30 cellular contexts compared by ENCODE assay signal in genomic region chr1:201365251-201365650, GRCh38. TPM values are rescaled to one million over a fixed set of nuclear protein-coding genes. Genes with fewer than 3 reads are reported as not detected.
DNase-seq lines count a peak whose midpoint lies in the region; ATAC-seq and TF ChIP-seq lines count a peak whose summit lies in the region.
"Had no signal": no experiment of that assay in that cellular context is flagged by ENCODE, and none has a peak within 500 bp of the region (broad histone marks: within the 10 kb centered on the region; RNA-seq: fewer than 3 reads in every experiment).

No MANE protein-coding gene starts in this region.

- H3K4me3 Mint-ChIP-seq in glutamatergic neuron (ENCODE audit: unreplicated experiment) (no peak overlapping the region), neural crest cell (no peak overlapping the region)
- H3K4me3 Mint-ChIP-seq: CD8-positive, alpha-beta T cell had no signal

- H3K27me3 Mint-ChIP-seq in glutamatergic neuron (ENCODE audit: unreplicated experiment) (peaks cover 10% of the 10 kb centered on the region), neural crest cell (ENCODE audit: low read depth) (peaks cover 8% of the 10 kb centered on the region)

- intact Hi-C loops in left ventricle myocardium inferior (cut with micrococcal nuclease) = no loop called here

- no peak for TF ChIP-seq CTCF in glutamatergic neuron (IDR thresholded peaks at IDR 0.05; ENCODE audit: partially characterized antibody, unreplicated experiment)
- no peak for TF ChIP-seq CTCF in left ventricle myocardium inferior (IDR thresholded peaks at IDR 0.05; ENCODE audit: borderline replicate concordance)
- TF ChIP-seq CTCF in neural crest cell (conservative IDR thresholded peaks at IDR 0.05) = no peak
- no peak for TF ChIP-seq CTCF in GM10266 (IDR thresholded peaks at IDR 0.05; ENCODE audit: control insufficient read depth, insufficient read depth, low read depth, missing control alignments)

- no peak overlapping the region for H3K4me3 ChIP-seq in left ventricle myocardium inferior
- H3K4me3 ChIP-seq: A549 had no signal

- DNase-seq in glutamatergic neuron (peak; percentile 4), left ventricle myocardium inferior (peak; percentile 15), neural crest cell (ENCODE audit: low read depth, low spot score) (no peak), NCI-H1694 (lab: John Stamatoyannopoulos, UW) (no peak), GM10266 (ENCODE audit: extremely low spot score) (no peak)
- DNase-seq: AML-193; Caco-2; CD8-positive, alpha-beta T cell; DMS79; EL; GDM1; NCI-H1048; NCI-H1417; NCI-H2081 treated with DMSO at 0.1 percent for 48 hours; NCI-H2171; NCI-H226; NCI-H510A; NCI-H69; SIG-M5; SK-N-SH had no signal

- ATAC-seq in HG02571 (IDR thresholded peaks at IDR 0.05; ENCODE audit: unreplicated experiment) = no peak
- ATAC-seq in HG02840 (IDR thresholded peaks at IDR 0.05; ENCODE audit: low FRiP score, unreplicated experiment) = no peak
- ATAC-seq: A549; CD8-positive, alpha-beta T cell; HCT116; Panc1 had no signal

- H3K4me1 ChIP-seq in left ventricle myocardium inferior = peaks cover 43% of the 10 kb centered on the region
- H3K4me1 ChIP-seq: A549, Caco-2 had no signal

- H3K27ac ChIP-seq in left ventricle myocardium inferior (replicated peaks) = peak overlapping the region; percentile 60
- H3K27ac ChIP-seq: A549, C4-2B, RWPE1 had no signal

- H3K36me3 Mint-ChIP-seq in glutamatergic neuron (ENCODE audit: unreplicated experiment) (no peaks in the 10 kb centered on the region), neural crest cell (ENCODE audit: low read depth) (no peaks in the 10 kb centered on the region)
- H3K36me3 Mint-ChIP-seq: CD8-positive, alpha-beta T cell had no signal

- H3K27ac Mint-ChIP-seq in glutamatergic neuron (ENCODE audit: unreplicated experiment) (no peak overlapping the region), neural crest cell (ENCODE audit: unreplicated experiment) (peak overlapping the region; percentile 12)
- H3K27ac Mint-ChIP-seq: CD8-positive, alpha-beta T cell had no signal

- H3K9me3 Mint-ChIP-seq in glutamatergic neuron (ENCODE audit: unreplicated experiment) = peaks cover 8% of the 10 kb centered on the region
- H3K9me3 Mint-ChIP-seq in neural crest cell = no peaks in the 10 kb centered on the region
- H3K9me3 Mint-ChIP-seq: CD8-positive, alpha-beta T cell had no signal

- no peaks in the 10 kb centered on the region for H3K4me1 Mint-ChIP-seq in glutamatergic neuron (ENCODE audit: low read depth, unreplicated experiment)
- no peaks in the 10 kb centered on the region for H3K4me1 Mint-ChIP-seq in neural crest cell

- peaks cover 89% of the 10 kb centered on the region for H3K36me3 ChIP-seq in left ventricle myocardium inferior

- no peaks in the 10 kb centered on the region for H3K9me3 ChIP-seq in left ventricle myocardium inferior (replicated peaks)
- H3K9me3 ChIP-seq: A549, Caco-2, SK-N-SH had no signal

- H3K27me3 ChIP-seq in left ventricle myocardium inferior (ENCODE audit: low read depth) = no peaks in the 10 kb centered on the region

RNA-seq across cellular contexts. Expression of gene TNNT2, which starts 12.2 kb away (rescaled TPM):
- not detected for total RNA-seq in glutamatergic neuron (ENCODE audit: unreplicated experiment)
- total RNA-seq in left ventricle myocardium inferior = 8,708 TPM
- not detected in 2 replicates for total RNA-seq in neural crest cell
- total RNA-seq: CD8-positive, alpha-beta T cell; H4; OCI-LY7 had no signal

RNA-seq across cellular contexts. Expression of gene LAD1, which starts 33.9 kb away (rescaled TPM):
- 0.25 TPM for total RNA-seq in glutamatergic neuron (ENCODE audit: unreplicated experiment)
- total RNA-seq in left ventricle myocardium inferior = 2.0 TPM
- not detected in 2 replicates for total RNA-seq in neural crest cell
- total RNA-seq: CD8-positive, alpha-beta T cell; H4; OCI-LY7 had no signal

RNA-seq across cellular contexts. Expression of gene TNNI1, which starts 56.3 kb away (rescaled TPM):
- total RNA-seq in glutamatergic neuron (ENCODE audit: unreplicated experiment) (4.1 TPM), left ventricle myocardium inferior (44.2 TPM), neural crest cell (0.30 and 0.93 TPM in 2 replicates)
- total RNA-seq: Caco-2; CD8-positive, alpha-beta T cell; H4; HT-29 had no signal

Comparison
In these comparisons a context has a peak if more than half of its experiments do, and no peak if none do; other contexts are left out.
1. DNase-seq: peak in glutamatergic neuron (single experiment) and left ventricle myocardium inferior (single experiment); none in neural crest cell (single experiment), NCI-H1694 (single experiment) and GM10266 (single experiment).
2. RNA of gene TNNT2, which starts 12.2 kb away (total RNA-seq): 8,708 TPM in left ventricle myocardium inferior (single experiment); not detected in neural crest cell and not detected in glutamatergic neuron (single experiment); every median in the first group is over 1,000 times any median in the second.